ENCODE assay signal across 6 cellular contexts in the genomic region with DNA sequence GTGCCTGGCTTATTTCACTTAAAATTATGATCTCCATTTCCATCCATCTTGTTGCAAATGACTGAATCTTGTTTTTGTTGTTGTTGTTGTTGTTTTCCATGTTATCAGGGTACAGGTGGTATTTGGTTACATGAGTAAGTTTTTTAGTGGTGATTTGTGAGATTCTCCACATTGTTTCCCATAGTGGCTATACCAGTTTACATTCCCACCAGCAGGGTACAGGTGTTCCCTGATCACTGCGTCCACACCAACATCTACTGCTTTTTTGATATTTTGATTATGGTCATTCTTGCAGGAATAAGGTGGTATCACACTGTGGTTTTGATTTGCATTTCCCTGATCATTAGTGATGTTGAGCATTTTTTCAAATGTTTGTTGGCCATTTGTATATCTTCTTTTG. TPM values are rescaled to one million over a fixed set of nuclear protein-coding genes. Genes with fewer than 3 reads are reported as not detected.
DNase-seq lines count a peak whose midpoint lies in the region; TF ChIP-seq lines count a peak whose summit lies in the region.
"Not testable (repeated sequence)": the region's sequence is repeated elsewhere in the genome, so short reads cannot be mapped to it uniquely, and the experiment has no call there.

No MANE protein-coding gene starts in this region.

- not testable (repeated sequence) for H3K4me1 ChIP-seq in BE2C; H9 (ENCODE audit: insufficient read depth, low read length); endodermal cell (ENCODE audit: control insufficient read depth, insufficient read depth, low read length); mesendoderm (ENCODE audit: control insufficient read depth, low read depth, low read length)

- H3K23ac ChIP-seq in H9 (ENCODE audit: insufficient read length, low read depth, low read length); mesendoderm (ENCODE audit: low read length): not testable (repeated sequence)

- H3K27ac Mint-ChIP-seq in H9, endodermal cell: not testable (repeated sequence)

- H3K27me3 ChIP-seq in BE2C; H9 (ENCODE audit: insufficient read depth, low read length); mesendoderm (ENCODE audit: insufficient read depth, low read length, poor library complexity): not testable (repeated sequence)
- peaks cover 43% of the 10 kb centered on the region for H3K27me3 ChIP-seq in endodermal cell (ENCODE audit: control insufficient read depth, insufficient read depth, low read length, poor library complexity, severe bottlenecking)

- H2BK12ac ChIP-seq in H9 (ENCODE audit: insufficient read length, low read depth, low read length) = not testable (repeated sequence)

- H3K4me3 ChIP-seq in BE2C (ENCODE audit: low read depth, low read length); LNCaP clone FGC (ENCODE audit: low read depth, low read length); endodermal cell (ENCODE audit: low read length); mesendoderm (ENCODE audit: low read length): not testable (repeated sequence)

- not testable (repeated sequence) for H3K56ac ChIP-seq in H9 (ENCODE audit: insufficient read length, low read depth, low read length); mesendoderm (ENCODE audit: low read length)

- H3K4me1 Mint-ChIP-seq in H9, endodermal cell: not testable (repeated sequence)

- H2BK5ac ChIP-seq in H9 (ENCODE audit: insufficient read length, low read length); mesendoderm (ENCODE audit: low read length): not testable (repeated sequence)

- not testable (repeated sequence) for H4K20me1 ChIP-seq in H9 (ENCODE audit: control insufficient read depth, insufficient read depth, insufficient read length)

- H3K4me2 ChIP-seq in H9 (ENCODE audit: insufficient read depth, insufficient read length, low read length); mesendoderm (ENCODE audit: low read length): not testable (repeated sequence)

- whole genome bisulfite sequencing in H9 (ENCODE audit: extremely low coverage, insufficient read length, low lambda C conversion rate) = no CpG with 5 or more reads among the region's 1 CpG
- 77% methylated on average over 1 of the region's 1 CpG; no CpG with 5 or more reads in 1 of the 2 experiments for WGBS in endodermal cell (ENCODE audit: insufficient coverage in 1 of 2, insufficient read length in 1 of 2), 2 experiments
- WGBS in mesendoderm (ENCODE audit: extremely low coverage, insufficient coverage, low lambda C conversion rate) = no CpG with 5 or more reads among the region's 1 CpG

- not testable (repeated sequence) for H3K27ac ChIP-seq in H9 (ENCODE audit: insufficient read length, low read depth, low read length); endodermal cell (ENCODE audit: low read depth, low read length); mesendoderm (ENCODE audit: low read depth, low read length)
- peak overlapping the region; percentile 64 for H3K27ac ChIP-seq in VCaP

- not testable (repeated sequence) for H3K9ac ChIP-seq in H9 (ENCODE audit: extremely low read depth, insufficient read length, low read length); endodermal cell (ENCODE audit: extremely low read depth, low read length, poor library complexity, severe bottlenecking); mesendoderm (ENCODE audit: low read length)

- H2BK20ac ChIP-seq in H9 (ENCODE audit: low read depth, low read length, poor library complexity, severe bottlenecking) = not testable (repeated sequence)

- not testable (repeated sequence) for H4K5ac ChIP-seq in H9 (ENCODE audit: insufficient read length, low read depth, low read length); mesendoderm (ENCODE audit: low read length)

- H3K4ac ChIP-seq in H9 (ENCODE audit: low read depth, low read length); mesendoderm (ENCODE audit: low read depth, low read length): not testable (repeated sequence)

- H2BK120ac ChIP-seq in H9 (ENCODE audit: low read depth, low read length, poor library complexity, severe bottlenecking); mesendoderm (ENCODE audit: low read depth, low read length): not testable (repeated sequence)

- not testable (repeated sequence) for H2BK15ac ChIP-seq in H9 (ENCODE audit: low read depth, low read length); mesendoderm (replicated peaks; ENCODE audit: low read depth)

- H3K27me3 Mint-ChIP-seq in H9 (ENCODE audit: low read depth) = peaks cover 17% of the 10 kb centered on the region
- H3K27me3 Mint-ChIP-seq in endodermal cell (ENCODE audit: insufficient read depth) = not testable (repeated sequence)

- not testable (repeated sequence) for H3K79me2 ChIP-seq in H9 (ENCODE audit: insufficient read depth, low read length); mesendoderm (ENCODE audit: control insufficient read depth, insufficient read depth, low read length)

- H3T11ph ChIP-seq in H9 (ENCODE audit: low read length) = not testable (repeated sequence)

- H2AK5ac ChIP-seq in H9 (ENCODE audit: insufficient read length, low read length); mesendoderm (ENCODE audit: low read length): not testable (repeated sequence)

- H3K23me2 ChIP-seq in H9 (ENCODE audit: insufficient read length, low read depth, low read length, poor library complexity, severe bottlenecking) = not testable (repeated sequence)

- not testable (repeated sequence) for H3K4me3 Mint-ChIP-seq in H9, endodermal cell

- H3K9me3 Mint-ChIP-seq in H9 = peaks cover 16 to 29% of the 10 kb centered on the region in 2 experiments
- H3K9me3 Mint-ChIP-seq in endodermal cell = not testable (repeated sequence)

- not testable (repeated sequence) for DNase-seq in BE2C; H9; LNCaP clone FGC (ENCODE audit: low read depth)
- DNase-seq in endodermal cell (peak; percentile 48), mesendoderm (peak; percentile 46)

- not testable (repeated sequence) for H3K14ac ChIP-seq in H9 (ENCODE audit: insufficient read depth, low read length)

- not testable (repeated sequence) for H3K9me3 ChIP-seq in BE2C; H9 (ENCODE audit: control insufficient read depth, low read depth, low read length); endodermal cell (ENCODE audit: control insufficient read depth, low read length)

- not testable (repeated sequence) for H3K36me3 ChIP-seq in BE2C; endodermal cell (ENCODE audit: control insufficient read depth, insufficient read depth, low read length); mesendoderm (ENCODE audit: control insufficient read depth, insufficient read depth, low read length)

- H3K79me1 ChIP-seq in H9 (ENCODE audit: insufficient read depth, low read depth, low read length, poor library complexity, severe bottlenecking); mesendoderm (ENCODE audit: low read length): not testable (repeated sequence)

- not testable (repeated sequence) for H3K18ac ChIP-seq in H9 (ENCODE audit: insufficient read length, low read depth, low read length); mesendoderm (ENCODE audit: low read length)

- H4K91ac ChIP-seq in H9 (ENCODE audit: insufficient read length, low read depth, low read length) = not testable (repeated sequence)

- H2AFZ ChIP-seq in H9 (ENCODE audit: low read length) = not testable (repeated sequence)

- not testable (repeated sequence) for H4K8ac ChIP-seq in H9 (replicated peaks; ENCODE audit: insufficient read length, low read depth, low read length); mesendoderm (ENCODE audit: low read depth, low read length)

- H3K36me3 Mint-ChIP-seq in H9 (ENCODE audit: insufficient read depth in 1 of 3, low read depth in 3 of 3); endodermal cell (ENCODE audit: low read depth): not testable (repeated sequence)

- TF ChIP-seq CTCF in BE2C (IDR thresholded peaks at IDR 0.05; ENCODE audit: low read depth, low read length) (peak; percentile 9; the same call in 1 of the 2 replicates), H9 (conservative IDR thresholded peaks at IDR 0.05) (peak; percentile 45), LNCaP clone FGC (IDR thresholded peaks at IDR 0.05; ENCODE audit: control insufficient read depth, extremely low read depth, insufficient read depth) (0 out of 2 replicates have a peak, but pooled peaks have one; percentile 22), endodermal cell (conservative IDR thresholded peaks at IDR 0.05) (peak; percentile 64)
- TF ChIP-seq CTCF in VCaP (conservative IDR thresholded peaks at IDR 0.05) = not testable (repeated sequence)

RNA-seq across cellular contexts. Expression of gene LRIF1, which starts 27.6 kb away (rescaled TPM):
- polyA plus RNA-seq in BE2C (2012; ENCODE audit: insufficient read depth, insufficient read length, low read depth) = 21.0 TPM
- total RNA-seq in H9 (2021) = 12.8 and 13.6 TPM in 2 replicates
- total RNA-seq in endodermal cell = 10 to 100 TPM; 13.7 to 20.1 TPM
- polyA plus RNA-seq in endodermal cell (2013, experiment 1 of 2) = 19.9 TPM
- polyA plus RNA-seq in endodermal cell (2013, experiment 2 of 2) = 18.8 TPM
- polyA plus RNA-seq in mesendoderm (2013, experiment 1 of 2) = 11.7 TPM
- polyA plus RNA-seq in mesendoderm (2013, experiment 2 of 2) = 11.6 TPM
